ENCODE assay signal across 8 cellular contexts in genomic region chr2:197434541-197435513, GRCh38. TPM values are rescaled to one million over a fixed set of nuclear protein-coding genes. Genes with fewer than 3 reads are reported as not detected.
A peak's percentile ranks its signal among the peaks of the same experiment; 100 is the strongest.
DNase-seq lines count a peak whose midpoint lies in the region; ATAC-seq, FAIRE-seq and TF ChIP-seq lines count a peak whose summit lies in the region.

A gene with protein sequence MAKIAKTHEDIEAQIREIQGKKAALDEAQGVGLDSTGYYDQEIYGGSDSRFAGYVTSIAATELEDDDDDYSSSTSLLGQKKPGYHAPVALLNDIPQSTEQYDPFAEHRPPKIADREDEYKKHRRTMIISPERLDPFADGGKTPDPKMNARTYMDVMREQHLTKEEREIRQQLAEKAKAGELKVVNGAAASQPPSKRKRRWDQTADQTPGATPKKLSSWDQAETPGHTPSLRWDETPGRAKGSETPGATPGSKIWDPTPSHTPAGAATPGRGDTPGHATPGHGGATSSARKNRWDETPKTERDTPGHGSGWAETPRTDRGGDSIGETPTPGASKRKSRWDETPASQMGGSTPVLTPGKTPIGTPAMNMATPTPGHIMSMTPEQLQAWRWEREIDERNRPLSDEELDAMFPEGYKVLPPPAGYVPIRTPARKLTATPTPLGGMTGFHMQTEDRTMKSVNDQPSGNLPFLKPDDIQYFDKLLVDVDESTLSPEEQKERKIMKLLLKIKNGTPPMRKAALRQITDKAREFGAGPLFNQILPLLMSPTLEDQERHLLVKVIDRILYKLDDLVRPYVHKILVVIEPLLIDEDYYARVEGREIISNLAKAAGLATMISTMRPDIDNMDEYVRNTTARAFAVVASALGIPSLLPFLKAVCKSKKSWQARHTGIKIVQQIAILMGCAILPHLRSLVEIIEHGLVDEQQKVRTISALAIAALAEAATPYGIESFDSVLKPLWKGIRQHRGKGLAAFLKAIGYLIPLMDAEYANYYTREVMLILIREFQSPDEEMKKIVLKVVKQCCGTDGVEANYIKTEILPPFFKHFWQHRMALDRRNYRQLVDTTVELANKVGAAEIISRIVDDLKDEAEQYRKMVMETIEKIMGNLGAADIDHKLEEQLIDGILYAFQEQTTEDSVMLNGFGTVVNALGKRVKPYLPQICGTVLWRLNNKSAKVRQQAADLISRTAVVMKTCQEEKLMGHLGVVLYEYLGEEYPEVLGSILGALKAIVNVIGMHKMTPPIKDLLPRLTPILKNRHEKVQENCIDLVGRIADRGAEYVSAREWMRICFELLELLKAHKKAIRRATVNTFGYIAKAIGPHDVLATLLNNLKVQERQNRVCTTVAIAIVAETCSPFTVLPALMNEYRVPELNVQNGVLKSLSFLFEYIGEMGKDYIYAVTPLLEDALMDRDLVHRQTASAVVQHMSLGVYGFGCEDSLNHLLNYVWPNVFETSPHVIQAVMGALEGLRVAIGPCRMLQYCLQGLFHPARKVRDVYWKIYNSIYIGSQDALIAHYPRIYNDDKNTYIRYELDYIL (minus strand): TSS chr2:197435028. CDS start chr2:197434999, 29 bp downstream.

- in situ Hi-C loops in transverse colon (cut with MboI; ENCODE audit: low pct_ligation_motif_present in 1 of 4, low pct_unique_long_range_greater_than_20kb in 1 of 4, low sequenced_read_pairs in 3 of 4) = loop anchor here in 1 of 4 donors (10.0 kb wide), 1 partner anchor 60 kb away; the partner anchor contains the start of gene HSPD1

- peak within 1 kb of the TSS; percentile 100 for H3K27ac Mint-ChIP-seq in T-cell

- TF ChIP-seq EP300 in transverse colon (IDR thresholded peaks at IDR 0.05; ENCODE audit: low read depth) = no peak

- no peaks in the 10 kb centered on the region for H3K27me3 ChIP-seq in trophoblast cell (ENCODE audit: insufficient read depth, low read length)
- H3K27me3 ChIP-seq in transverse colon = no peaks in the 10 kb centered on the region

- peak within 1 kb of the TSS; percentile 97 for H3K4ac ChIP-seq in trophoblast cell (ENCODE audit: low read depth, low read length)

- H4K8ac ChIP-seq in trophoblast cell (ENCODE audit: low read depth, low read length) = peak within 1 kb of the TSS; percentile 99

- peak; percentile 94 for ATAC-seq in HG02840 (IDR thresholded peaks at IDR 0.05; ENCODE audit: low FRiP score, unreplicated experiment)
- ATAC-seq in T-cell (replicated peaks in 1 of 4) = peak; percentile 94 to 97 (median 95)

- peak within 1 kb of the TSS; percentile 94 to 99 (median 99) for H3K4me3 Mint-ChIP-seq in T-cell

- H2BK5ac ChIP-seq in trophoblast cell (ENCODE audit: low read depth, low read length, poor library complexity) = peak within 1 kb of the TSS; percentile 81

- CTCF ChIA-PET in T-cell (lab: Charles Lee) = interaction anchor here (0.6 to 1.5 kb wide), 4 partner anchors 11 to 165 kb away, joined by 3 to 10 read pairs (median 3); partner anchors contain the start of gene COQ10B (in 1 of the 2)

- H3K9ac ChIP-seq in trophoblast cell (ENCODE audit: low read length) = peak within 1 kb of the TSS; percentile 94

- no peak for TF ChIP-seq CTCF in transverse colon (IDR thresholded peaks at IDR 0.05)

- H2AK5ac ChIP-seq in trophoblast cell (ENCODE audit: low read length) = peak within 1 kb of the TSS; percentile 30

- peak within 1 kb of the TSS; percentile 90 for H4K91ac ChIP-seq in trophoblast cell (ENCODE audit: low read depth, low read length)

- DNase-seq in GM12891 (ENCODE audit: insufficient read length, low spot score) (peak; percentile 79), NCI-H1436 treated with DMSO at 0.1 percent for 48 hours (lab: John Stamatoyannopoulos, UW) (peak; percentile 78), T-cell (peak; percentile 97 to 100 (median 99)), cardiac septum (ENCODE audit: low spot score) (peak; percentile 99), trophoblast cell (peak; percentile 100), transverse colon (peak; percentile 99)

- H3K79me2 ChIP-seq in trophoblast cell (ENCODE audit: control insufficient read depth, insufficient read depth, low read length, poor library complexity) = peaks cover 25% of the 10 kb centered on the region

- FAIRE-seq in GM12891 (lab: Jason Lieb, UNC) = peak; percentile 96

- H3K4me3 ChIP-seq in trophoblast cell (ENCODE audit: low read depth, low read length) (peak within 1 kb of the TSS; percentile 89), transverse colon (peak within 1 kb of the TSS; percentile 77 to 97 (median 84))

- H4K12ac ChIP-seq in trophoblast cell (ENCODE audit: low read depth, low read length) = peak within 1 kb of the TSS; percentile 98

- peak within 1 kb of the TSS; percentile 93 for H3K18ac ChIP-seq in trophoblast cell (ENCODE audit: low read length)

- peak within 1 kb of the TSS; percentile 95 for H2AFZ ChIP-seq in trophoblast cell (ENCODE audit: insufficient read depth, low read length, poor library complexity)

- no peaks in the 10 kb centered on the region for H3K36me3 ChIP-seq in trophoblast cell (ENCODE audit: control insufficient read depth in 1 of 2, insufficient read depth in 2 of 2, low read length in 2 of 2)
- H3K36me3 ChIP-seq in transverse colon = no peaks in the 10 kb centered on the region

- peak within 1 kb of the TSS; percentile 94 for H2BK120ac ChIP-seq in trophoblast cell (ENCODE audit: insufficient read depth, low read length, poor library complexity)

- TF ChIP-seq POLR2A in GM12891 (IDR thresholded peaks at IDR 0.05; ENCODE audit: low read depth, low read length) (peak; percentile 92), transverse colon (IDR thresholded peaks at IDR 0.05) (peak; percentile 96)

- H3K4me1 Mint-ChIP-seq in T-cell = peaks cover 55 to 58% (median 55%) of the 10 kb centered on the region in 3 donors

- no peaks in the 10 kb centered on the region for H3K27me3 Mint-ChIP-seq in T-cell

- POLR2A ChIA-PET in T-cell (lab: Charles Lee) = interaction anchor here (0.5 to 4.3 kb wide), 18 partner anchors 9 to 550 kb away, joined by 3 to 75 read pairs (median 3); partner anchors contain the start of genes COQ10B (in 2 of the 2), HSPD1 (in 2 of the 2) and HSPE1 (in 2 of the 2)

- H3K9me3 ChIP-seq in trophoblast cell (ENCODE audit: insufficient read depth, low read depth, low read length) (no peaks in the 10 kb centered on the region), transverse colon (no peaks in the 10 kb centered on the region)

- no peak within 1 kb of the TSS for H2BK12ac ChIP-seq in trophoblast cell (ENCODE audit: low read length)

- H3K23ac ChIP-seq in trophoblast cell (ENCODE audit: low read length) = no peak within 1 kb of the TSS

- H3K4me1 ChIP-seq in trophoblast cell (ENCODE audit: control insufficient read depth in 1 of 2, insufficient read depth in 2 of 2, low read length in 2 of 2) (peaks cover 5% of the 10 kb centered on the region in 2 experiments), transverse colon (peaks cover 23 to 49% (median 38%) of the 10 kb centered on the region in 4 donors)

- intact Hi-C loops in cardiac septum (cut with DNase I) (loop anchor here (1.0 to 5.0 kb wide), 3 partner anchors 18 to 272 kb away; partner anchors contain the start of genes COQ10B, HSPD1 and MARS2), transverse colon (cut with DNase I; ENCODE audit: low total_unique reads) (loop anchor here (2.0 kb wide), 1 partner anchor 64 kb away; the partner anchor contains the start of gene HSPD1)

- no peaks in the 10 kb centered on the region for H3K9me3 Mint-ChIP-seq in T-cell

- H3K27ac ChIP-seq in adipose tissue (ENCODE audit: low read depth, low read length) = peak within 1 kb of the TSS; percentile 94
- peak within 1 kb of the TSS; percentile 91 for H3K27ac ChIP-seq in trophoblast cell (ENCODE audit: low read depth, low read length)
- H3K27ac ChIP-seq in transverse colon = peak within 1 kb of the TSS; percentile 94 to 99 (median 98)

- H3K36me3 Mint-ChIP-seq in T-cell = peaks cover 6% of the 10 kb centered on the region

- peak within 1 kb of the TSS; percentile 97 for H3K14ac ChIP-seq in trophoblast cell (ENCODE audit: low read length)

- H3K79me1 ChIP-seq in trophoblast cell (ENCODE audit: low read length) = peaks cover 10% of the 10 kb centered on the region

- peak within 1 kb of the TSS; percentile 67 for H3K4me2 ChIP-seq in trophoblast cell (ENCODE audit: low read length)

- 0% methylated on average over 74 of the region's 74 CpGs for WGBS in adipose tissue, 3 donors
- no CpG with 5 or more reads among the region's 74 CpGs for WGBS in trophoblast cell (ENCODE audit: extremely low coverage, insufficient coverage, insufficient read length)
- 0 to 2% methylated on average over 7 to 73 of the region's 74 CpGs for WGBS in transverse colon (ENCODE audit: low coverage in 1 of 2), 2 donors

TF ChIP-seq in GM12891, 5 proteins besides CTCF, POLR2A, EP300 and RAD21:
- TF ChIP-seq PAX5 (IDR thresholded peaks at IDR 0.05; ENCODE audit: insufficient read depth, low read length, severe bottlenecking) (peak; percentile 60), TAF1 (IDR thresholded peaks at IDR 0.05; ENCODE audit: low read depth, low read length) (peak; percentile 97), POLR2AphosphoS5 (IDR thresholded peaks at IDR 0.05; ENCODE audit: low read depth, low read length) (peak; percentile 92), SPI1 (IDR thresholded peaks at IDR 0.05; ENCODE audit: low read depth, low read length) (peak; percentile 58), POU2F2 (IDR thresholded peaks at IDR 0.05; ENCODE audit: low read depth, low read length) (no peak; the same call in 1 of the 2 replicates)

RNA-seq across cellular contexts. Expression of the gene that starts here (rescaled TPM):
- 174 TPM for polyA plus RNA-seq in GM12891 (2012; ENCODE audit: low read depth, missing spikeins)
- 100 to 1,000 TPM; 468 to 579 (median 497) TPM for total RNA-seq in T-cell
- polyA plus RNA-seq in adipose tissue = 100 to 1,000 TPM in 2 of 3 donors, 10 to 100 TPM in 1; 82.5 to 113 (median 109) TPM
- 144 TPM for total RNA-seq in cardiac septum
- polyA plus RNA-seq in trophoblast cell (2013) = 250 and 256 TPM in 2 replicates
- 100 to 1,000 TPM; 282 to 531 (median 394) TPM for total RNA-seq in transverse colon

Comparison
In these comparisons a context has a peak if more than half of its experiments do, and no peak if none do; other contexts are left out.
1. Peak in every context shown above with its lines: DNase-seq, ATAC-seq, H3K4me3 ChIP-seq and H3K27ac ChIP-seq.